In genomic region chr3:66038726-66039589, GRCh38 we compare ENCODE assay signal across 8 cellular contexts. TPM values are rescaled to one million over a fixed set of nuclear protein-coding genes. Genes with fewer than 3 reads are reported as not detected.
DNase-seq lines count a peak whose midpoint lies in the region; ATAC-seq and TF ChIP-seq lines count a peak whose summit lies in the region.

Gene MAGI1, minus strand, starts transcription at chr3:66038918. Its CDS starts 610 bp downstream, at chr3:66038308.

- in situ Hi-C loops in astrocyte of the spinal cord (cut with HindIII; ENCODE audit: low sequenced_read_pairs): no loop called here

- H3K4me1 ChIP-seq in prostate gland (replicated peaks) (no peaks in the 10 kb centered on the region), Karpas-422 (ENCODE audit: low read length) (no peaks in the 10 kb centered on the region)

- no peaks in the 10 kb centered on the region for H3K27me3 ChIP-seq in prostate gland (replicated peaks; ENCODE audit: insufficient read depth)
- no peaks in the 10 kb centered on the region for H3K27me3 ChIP-seq in Karpas-422 (ENCODE audit: low read length)

- no peaks in the 10 kb centered on the region for H4K20me1 ChIP-seq in Karpas-422 (ENCODE audit: insufficient read depth, low read depth, low read length)

- peak; percentile 96 for DNase-seq in ELF-1 (ENCODE audit: low read depth, low spot score)
- DNase-seq in HuH-7 (ENCODE audit: low spot score): peak; percentile 64
- DNase-seq in OCI-M2 (lab: John Stamatoyannopoulos, UW; ENCODE audit: unreplicated experiment): peak; percentile 56
- DNase-seq in astrocyte of the spinal cord (ENCODE audit: low read depth, low spot score): peak; percentile 96
- DNase-seq in hepatic stellate cell (ENCODE audit: low spot score): peak; percentile 93
- peak; percentile 88 for DNase-seq in prostate gland (ENCODE audit: low spot score)
- DNase-seq in Karpas-422: no peak

- H3K4me3 ChIP-seq in astrocyte of the spinal cord (ENCODE audit: low read depth, low read length) (peak within 1 kb of the TSS; percentile 82), prostate gland (peak within 1 kb of the TSS; percentile 66 to 75), Karpas-422 (ENCODE audit: low read length) (no peak within 1 kb of the TSS)

- H3K36me3 ChIP-seq in prostate gland (no peaks in the 10 kb centered on the region), Karpas-422 (ENCODE audit: insufficient read depth, low read length) (no peaks in the 10 kb centered on the region)

- H3K9me3 ChIP-seq in prostate gland (no peaks in the 10 kb centered on the region), Karpas-422 (ENCODE audit: low read length) (no peaks in the 10 kb centered on the region)

- under 1% methylated on average over 72 of the region's 73 CpGs for WGBS in prostate gland

- no peak within 1 kb of the TSS for H3K4me2 ChIP-seq in Karpas-422 (ENCODE audit: low read depth, low read length, poor library complexity, severe bottlenecking)

- H2AFZ ChIP-seq in Karpas-422 (ENCODE audit: low read length): no peak within 1 kb of the TSS

- no peak within 1 kb of the TSS for H3K9ac ChIP-seq in Karpas-422 (ENCODE audit: low read length)

- intact Hi-C loops in prostate gland (cut with DNase I): loop anchor here (10.0 kb wide), 2 partner anchors 116 to 254 kb away; no protein-coding TSS in a partner anchor

- peak; percentile 80 for ATAC-seq in GM21723 (IDR thresholded peaks at IDR 0.05; ENCODE audit: unreplicated experiment)

- peak within 1 kb of the TSS; percentile 88 for H3K27ac ChIP-seq in prostate gland
- no peak within 1 kb of the TSS for H3K27ac ChIP-seq in Karpas-422 (ENCODE audit: low read length)

- peak; percentile 79 for TF ChIP-seq POLR2A in prostate gland (IDR thresholded peaks at IDR 0.05)

- no peaks in the 10 kb centered on the region for H3K79me2 ChIP-seq in Karpas-422 (ENCODE audit: low read length)

- no peaks in the 10 kb centered on the region for H3K9me2 ChIP-seq in Karpas-422 (replicated peaks; ENCODE audit: insufficient read depth, low read length)

- TF ChIP-seq CTCF in astrocyte of the spinal cord (IDR thresholded peaks at IDR 0.05; ENCODE audit: low read depth, low read length) (no peak), prostate gland (IDR thresholded peaks at IDR 0.05) (peak in 2 of 4 experiments; percentile 18 to 46)

RNA-seq across cellular contexts. Expression of gene MAGI1, which starts in this region (rescaled TPM):
- total RNA-seq in prostate gland: 10 to 100 TPM; 37.5 to 51.6 TPM
- total RNA-seq in Karpas-422 (2014; rRNA removed; shearing (Covaris generic); ENCODE audit: low replicate concordance): 0.71 TPM in 1 of 2 replicates, not detected in the other

Comparison
In these comparisons a context has a peak if more than half of its experiments do, and no peak if none do; other contexts are left out.
1. RNA of gene MAGI1 (total RNA-seq): 37.5 to 51.6 TPM in prostate gland; 0.71 TPM in Karpas-422; every median in the first group is over 10 times any median in the second.